Comparison of ENCODE assay signal across 19 cellular contexts in genomic region chr2:29164101-29164846, GRCh38. TPM values are rescaled to one million over a fixed set of nuclear protein-coding genes. Genes with fewer than 3 reads are reported as not detected.
DNase-seq lines count a peak whose midpoint lies in the region; ATAC-seq and TF ChIP-seq lines count a peak whose summit lies in the region.
"Had no signal": no experiment of that assay in that cellular context is flagged by ENCODE, and none has a peak within 500 bp of the region (broad histone marks: within the 10 kb centered on the region; RNA-seq: fewer than 3 reads in every experiment).

No MANE protein-coding gene starts in this region.

- H4K20me1 ChIP-seq in hepatocyte (ENCODE audit: insufficient read depth, poor library complexity, severe bottlenecking) = no peaks in the 10 kb centered on the region
- H4K20me1 ChIP-seq: BLaER1 had no signal

- no peak overlapping the region for H3K4me3 Mint-ChIP-seq in central memory CD8-positive, alpha-beta T cell
- no peak overlapping the region for H3K4me3 Mint-ChIP-seq in activated naive CD8-positive, alpha-beta T cell treated with anti-CD3 and anti-CD28 coated beads, Interleukin-2, amount 50 U/mL, for 24 hours

- peaks cover 43% of the 10 kb centered on the region for H3K36me3 Mint-ChIP-seq in central memory CD8-positive, alpha-beta T cell (ENCODE audit: insufficient read depth)
- H3K36me3 Mint-ChIP-seq in activated naive CD8-positive, alpha-beta T cell treated with anti-CD3 and anti-CD28 coated beads, Interleukin-2, amount 50 U/mL, for 24 hours (ENCODE audit: low read depth) = peaks cover 10% of the 10 kb centered on the region

- DNase-seq in NOMO-1 treated with DMSO at 0.1 percent for 48 hours (lab: John Stamatoyannopoulos, UW; ENCODE audit: unreplicated experiment) (peak; percentile 2), NOMO-1 treated with dmso at 0.1 percent for 144 hours (lab: John Stamatoyannopoulos, UW; ENCODE audit: unreplicated experiment) (no peak), SK-N-DZ (ENCODE audit: low spot score) (peak; percentile 51), germinal center (ENCODE audit: low spot score) (no peak), medulla oblongata (ENCODE audit: extremely low spot score) (no peak), hepatocyte (ENCODE audit: low spot score) (no peak)
- no peak for DNase-seq in central memory CD8-positive, alpha-beta T cell (ENCODE audit: low spot score in 2 of 2)
- DNase-seq in activated naive CD8-positive, alpha-beta T cell treated with anti-CD3 and anti-CD28 coated beads, Interleukin-2, amount 50 U/mL, for 24 hours = no peak
- DNase-seq: GDM1, NCI-H1048, NCI-H1436 treated with DMSO at 0.1 percent for 48 hours, NCI-H2029 treated with DMSO at 0.1 percent for 48 hours, NCI-H2171 treated with DMSO at 0.1 percent for 48 hours, NCI-H446 treated with DMSO at 0.1 percent for 48 hours, NCI-H748 treated with DMSO at 0.1 percent for 48 hours, SHP77 had no signal

- no peaks in the 10 kb centered on the region for H3K9me3 ChIP-seq in hepatocyte (ENCODE audit: low read depth)
- H3K9me3 ChIP-seq: BLaER1 had no signal

- no peak overlapping the region for H3K4me3 ChIP-seq in hepatocyte
- H3K4me3 ChIP-seq: BLaER1, GM12878, K562 had no signal

- no peaks in the 10 kb centered on the region for H3K79me2 ChIP-seq in hepatocyte

- H3K4me1 Mint-ChIP-seq in central memory CD8-positive, alpha-beta T cell = peaks cover 23% of the 10 kb centered on the region
- no peaks in the 10 kb centered on the region for H3K4me1 Mint-ChIP-seq in activated naive CD8-positive, alpha-beta T cell treated with anti-CD3 and anti-CD28 coated beads, Interleukin-2, amount 50 U/mL, for 24 hours

- H3K4me1 ChIP-seq in hepatocyte (ENCODE audit: insufficient read depth) = no peaks in the 10 kb centered on the region

- no peak overlapping the region for H3K27ac ChIP-seq in hepatocyte
- H3K27ac ChIP-seq: BLaER1 had no signal

- TF ChIP-seq CTCF in hepatocyte (IDR thresholded peaks at IDR 0.05; ENCODE audit: poor library complexity) = no peak

- H3K36me3 ChIP-seq in hepatocyte (replicated peaks; ENCODE audit: insufficient read depth, low read depth) = no peaks in the 10 kb centered on the region
- H3K36me3 ChIP-seq: BLaER1 had no signal

- no peaks in the 10 kb centered on the region for H3K9me3 Mint-ChIP-seq in central memory CD8-positive, alpha-beta T cell
- no peaks in the 10 kb centered on the region for H3K9me3 Mint-ChIP-seq in activated naive CD8-positive, alpha-beta T cell treated with anti-CD3 and anti-CD28 coated beads, Interleukin-2, amount 50 U/mL, for 24 hours

- H3K27me3 ChIP-seq in hepatocyte = no peaks in the 10 kb centered on the region
- H3K27me3 ChIP-seq: BLaER1 had no signal

- ATAC-seq in central memory CD8-positive, alpha-beta T cell (replicated peaks; ENCODE audit: extremely low read depth, poor library complexity, severe bottlenecking) = no peak
- ATAC-seq in activated naive CD8-positive, alpha-beta T cell treated with anti-CD3 and anti-CD28 coated beads, Interleukin-2, amount 50 U/mL, for 24 hours = no peak
- ATAC-seq: GM12878, K562 had no signal

- peak overlapping the region; percentile 21 for H3K27ac Mint-ChIP-seq in central memory CD8-positive, alpha-beta T cell (ENCODE audit: low read depth)
- no peak overlapping the region for H3K27ac Mint-ChIP-seq in activated naive CD8-positive, alpha-beta T cell treated with anti-CD3 and anti-CD28 coated beads, Interleukin-2, amount 50 U/mL, for 24 hours

- H2AFZ ChIP-seq in hepatocyte = no peak overlapping the region

- H3K9me2 ChIP-seq in hepatocyte (replicated peaks; ENCODE audit: insufficient read depth) = no peaks in the 10 kb centered on the region

- H3K4me2 ChIP-seq in hepatocyte = no peak overlapping the region
- H3K4me2 ChIP-seq: BLaER1 had no signal

- WGBS in hepatocyte (ENCODE audit: low lambda C conversion rate, missing lambda C conversion rate) = 89% methylated on average over 5 of the region's 5 CpGs

- no peaks in the 10 kb centered on the region for H3K27me3 Mint-ChIP-seq in central memory CD8-positive, alpha-beta T cell
- no peaks in the 10 kb centered on the region for H3K27me3 Mint-ChIP-seq in activated naive CD8-positive, alpha-beta T cell treated with anti-CD3 and anti-CD28 coated beads, Interleukin-2, amount 50 U/mL, for 24 hours

RNA-seq across cellular contexts. Expression of gene CLIP4, which starts 49.1 kb away (rescaled TPM):
- 5.6 and 6.4 TPM in 2 replicates for polyA plus RNA-seq in SK-N-DZ (2014; cell fraction: cytosol; rRNA removed)
- 14.9 and 24.1 TPM in 2 replicates for polyA plus RNA-seq in SK-N-DZ (2014; cell fraction: nucleus; rRNA removed)
- total RNA-seq in hepatocyte = 31.2 and 35.6 TPM in 2 replicates
- polyA plus RNA-seq in hepatocyte = 15.9 and 17.3 TPM in 2 replicates

Comparison
In these comparisons a context has a peak if more than half of its experiments do, and no peak if none do; other contexts are left out.
1. DNase-seq: peak in NOMO-1 treated with DMSO at 0.1 percent for 48 hours (single experiment) and SK-N-DZ (single experiment); none in NOMO-1 treated with dmso at 0.1 percent for 144 hours (single experiment), central memory CD8-positive, alpha-beta T cell (0 of 2), germinal center (single experiment), activated naive CD8-positive, alpha-beta T cell treated with anti-CD3 and anti-CD28 coated beads, Interleukin-2, amount 50 U/mL, for 24 hours (single experiment), medulla oblongata (single experiment) and hepatocyte (single experiment).